Comparison of ENCODE assay signal across 10 cellular contexts in genomic region chrX:9829308-9830267, GRCh38. TPM values are rescaled to one million over a fixed set of nuclear protein-coding genes. Genes with fewer than 3 reads are reported as not detected.
DNase-seq lines count a peak whose midpoint lies in the region; ATAC-seq and TF ChIP-seq lines count a peak whose summit lies in the region.
"Had no signal": no experiment of that assay in that cellular context is flagged by ENCODE, and none has a peak within 500 bp of the region (broad histone marks: within the 10 kb centered on the region; RNA-seq: fewer than 3 reads in every experiment).

No MANE protein-coding gene starts in this region.

- 95% methylated on average over 14 of the region's 14 CpGs for WGBS in heart right ventricle, 2 donors

- TF ChIP-seq CTCF in WTC11 (IDR thresholded peaks at IDR 0.05) (no peak), nephron progenitor cell (IDR thresholded peaks at IDR 0.05) (no peak), heart right ventricle (IDR thresholded peaks at IDR 0.05) (no peak)

- no peaks in the 10 kb centered on the region for H3K36me3 ChIP-seq in heart right ventricle

- H3K27ac Mint-ChIP-seq in WTC11 (peak overlapping the region; percentile 50; the same call in 1 of the 2 replicates), nephron progenitor cell (no peak overlapping the region)

- peaks cover 0 to 5% (median 0%) of the 10 kb centered on the region in 7 donors for H3K27me3 ChIP-seq in heart right ventricle

- H3K4me3 ChIP-seq in heart right ventricle = no peak overlapping the region

- H3K9me3 Mint-ChIP-seq in WTC11 = no peaks in the 10 kb centered on the region
- H3K9me3 Mint-ChIP-seq in nephron progenitor cell = peaks cover 49% of the 10 kb centered on the region

- H3K4me1 ChIP-seq in heart right ventricle = no peaks in the 10 kb centered on the region

- intact Hi-C loops in heart right ventricle (cut with DNase I) = no loop called here

- no peaks in the 10 kb centered on the region for H3K9me3 ChIP-seq in heart right ventricle

- no peak overlapping the region for H3K27ac ChIP-seq in heart right ventricle
- H3K27ac ChIP-seq: 22Rv1 had no signal

- CTCF ChIA-PET in WTC11 (lab: Charles Lee) = no interaction called here

- H3K4me3 Mint-ChIP-seq in WTC11 = no peak overlapping the region
- no peak overlapping the region for H3K4me3 Mint-ChIP-seq in nephron progenitor cell

- H3K27me3 Mint-ChIP-seq in WTC11 (ENCODE audit: low read depth) (no peaks in the 10 kb centered on the region), nephron progenitor cell (ENCODE audit: low read depth, poor library complexity) (peaks cover 6% of the 10 kb centered on the region)

- DNase-seq in NK-92 treated with Interleukin-12 subunit alpha and Interleukin-12 subunit beta, amount 100 ng/mL, for 24 hours (lab: John Stamatoyannopoulos, UW) = peak; percentile 36
- DNase-seq in NK-92 (lab: John Stamatoyannopoulos, UW; ENCODE audit: unreplicated experiment) (no peak), WTC11 (ENCODE audit: low spot score) (no peak), nephron progenitor cell (no peak), heart right ventricle (no peak), NCI-H2171 (lab: John Stamatoyannopoulos, UW) (no peak)
- peak; percentile 21 to 27 for DNase-seq in stimulated activated CD4-positive, alpha-beta T cell treated with anti-CD3 and anti-CD28 coated beads, Interleukin-2, amount 100 ng/mL, for 24 hours

- peak; percentile 75 for ATAC-seq in HG02943 (IDR thresholded peaks at IDR 0.05; ENCODE audit: low read depth, unreplicated experiment)
- ATAC-seq in WTC11 = no peak
- ATAC-seq in heart right ventricle = no peak
- ATAC-seq: Panc1 had no signal

- H3K36me3 Mint-ChIP-seq in WTC11 (no peaks in the 10 kb centered on the region), nephron progenitor cell (ENCODE audit: low read depth) (peaks cover 4% of the 10 kb centered on the region)

- H3K4me1 Mint-ChIP-seq in WTC11 = peaks cover 59% of the 10 kb centered on the region
- H3K4me1 Mint-ChIP-seq in nephron progenitor cell = peaks cover 26% of the 10 kb centered on the region

- POLR2A ChIA-PET in WTC11 (lab: Charles Lee) = no interaction called here

TF ChIP-seq in WTC11, 78 proteins besides CTCF, POLR2A, EP300 and RAD21 (continues in another document):
- TF ChIP-seq, protein P1, sequence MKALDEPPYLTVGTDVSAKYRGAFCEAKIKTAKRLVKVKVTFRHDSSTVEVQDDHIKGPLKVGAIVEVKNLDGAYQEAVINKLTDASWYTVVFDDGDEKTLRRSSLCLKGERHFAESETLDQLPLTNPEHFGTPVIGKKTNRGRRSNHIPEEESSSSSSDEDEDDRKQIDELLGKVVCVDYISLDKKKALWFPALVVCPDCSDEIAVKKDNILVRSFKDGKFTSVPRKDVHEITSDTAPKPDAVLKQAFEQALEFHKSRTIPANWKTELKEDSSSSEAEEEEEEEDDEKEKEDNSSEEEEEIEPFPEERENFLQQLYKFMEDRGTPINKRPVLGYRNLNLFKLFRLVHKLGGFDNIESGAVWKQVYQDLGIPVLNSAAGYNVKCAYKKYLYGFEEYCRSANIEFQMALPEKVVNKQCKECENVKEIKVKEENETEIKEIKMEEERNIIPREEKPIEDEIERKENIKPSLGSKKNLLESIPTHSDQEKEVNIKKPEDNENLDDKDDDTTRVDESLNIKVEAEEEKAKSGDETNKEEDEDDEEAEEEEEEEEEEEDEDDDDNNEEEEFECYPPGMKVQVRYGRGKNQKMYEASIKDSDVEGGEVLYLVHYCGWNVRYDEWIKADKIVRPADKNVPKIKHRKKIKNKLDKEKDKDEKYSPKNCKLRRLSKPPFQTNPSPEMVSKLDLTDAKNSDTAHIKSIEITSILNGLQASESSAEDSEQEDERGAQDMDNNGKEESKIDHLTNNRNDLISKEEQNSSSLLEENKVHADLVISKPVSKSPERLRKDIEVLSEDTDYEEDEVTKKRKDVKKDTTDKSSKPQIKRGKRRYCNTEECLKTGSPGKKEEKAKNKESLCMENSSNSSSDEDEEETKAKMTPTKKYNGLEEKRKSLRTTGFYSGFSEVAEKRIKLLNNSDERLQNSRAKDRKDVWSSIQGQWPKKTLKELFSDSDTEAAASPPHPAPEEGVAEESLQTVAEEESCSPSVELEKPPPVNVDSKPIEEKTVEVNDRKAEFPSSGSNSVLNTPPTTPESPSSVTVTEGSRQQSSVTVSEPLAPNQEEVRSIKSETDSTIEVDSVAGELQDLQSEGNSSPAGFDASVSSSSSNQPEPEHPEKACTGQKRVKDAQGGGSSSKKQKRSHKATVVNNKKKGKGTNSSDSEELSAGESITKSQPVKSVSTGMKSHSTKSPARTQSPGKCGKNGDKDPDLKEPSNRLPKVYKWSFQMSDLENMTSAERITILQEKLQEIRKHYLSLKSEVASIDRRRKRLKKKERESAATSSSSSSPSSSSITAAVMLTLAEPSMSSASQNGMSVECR (CRISPR knock-in tag; IDR thresholded peaks at IDR 0.05; ENCODE audit: borderline replicate concordance) = no peak
- TF ChIP-seq JAZF1 (CRISPR knock-in tag; IDR thresholded peaks at IDR 0.05) (no peak), NR3C1 (CRISPR knock-in tag; conservative IDR thresholded peaks at IDR 0.05; ENCODE audit: low read depth) (no peak), RORB (CRISPR knock-in tag; IDR thresholded peaks at IDR 0.05) (no peak), EMX1 (CRISPR knock-in tag; IDR thresholded peaks at IDR 0.05) (no peak), ZNF281 (CRISPR knock-in tag; IDR thresholded peaks at IDR 0.05) (no peak), NR1H2 (CRISPR knock-in tag; IDR thresholded peaks at IDR 0.05) (no peak), ZNF138 (CRISPR knock-in tag; conservative IDR thresholded peaks at IDR 0.05) (no peak)
- TF ChIP-seq, protein P2, sequence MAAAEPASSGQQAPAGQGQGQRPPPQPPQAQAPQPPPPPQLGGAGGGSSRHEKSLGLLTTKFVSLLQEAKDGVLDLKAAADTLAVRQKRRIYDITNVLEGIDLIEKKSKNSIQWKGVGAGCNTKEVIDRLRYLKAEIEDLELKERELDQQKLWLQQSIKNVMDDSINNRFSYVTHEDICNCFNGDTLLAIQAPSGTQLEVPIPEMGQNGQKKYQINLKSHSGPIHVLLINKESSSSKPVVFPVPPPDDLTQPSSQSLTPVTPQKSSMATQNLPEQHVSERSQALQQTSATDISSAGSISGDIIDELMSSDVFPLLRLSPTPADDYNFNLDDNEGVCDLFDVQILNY (CRISPR knock-in tag; IDR thresholded peaks at IDR 0.05) = no peak
- TF ChIP-seq, protein P3, sequence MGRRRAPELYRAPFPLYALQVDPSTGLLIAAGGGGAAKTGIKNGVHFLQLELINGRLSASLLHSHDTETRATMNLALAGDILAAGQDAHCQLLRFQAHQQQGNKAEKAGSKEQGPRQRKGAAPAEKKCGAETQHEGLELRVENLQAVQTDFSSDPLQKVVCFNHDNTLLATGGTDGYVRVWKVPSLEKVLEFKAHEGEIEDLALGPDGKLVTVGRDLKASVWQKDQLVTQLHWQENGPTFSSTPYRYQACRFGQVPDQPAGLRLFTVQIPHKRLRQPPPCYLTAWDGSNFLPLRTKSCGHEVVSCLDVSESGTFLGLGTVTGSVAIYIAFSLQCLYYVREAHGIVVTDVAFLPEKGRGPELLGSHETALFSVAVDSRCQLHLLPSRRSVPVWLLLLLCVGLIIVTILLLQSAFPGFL (CRISPR knock-in tag; IDR thresholded peaks at IDR 0.05; ENCODE audit: borderline replicate concordance) = no peak

RNA-seq across cellular contexts. Expression of gene SHROOM2, which starts 43.4 kb away (rescaled TPM):
- 12.3 to 14.8 TPM (median 12.3 TPM) in 3 replicates for total RNA-seq in WTC11 (2021)
- total RNA-seq in heart right ventricle = 1 to 10 TPM in 3 of 10 donors, under 1 TPM in 7; 0.13 to 1.7 (median 0.53) TPM
- polyA plus RNA-seq in heart right ventricle = under 1 TPM; 0.29 to 0.35 TPM

Comparison
In these comparisons a context has a peak if more than half of its experiments do, and no peak if none do; other contexts are left out.
1. DNase-seq: peak in NK-92 treated with Interleukin-12 subunit alpha and Interleukin-12 subunit beta, amount 100 ng/mL, for 24 hours (single experiment) and stimulated activated CD4-positive, alpha-beta T cell treated with anti-CD3 and anti-CD28 coated beads, Interleukin-2, amount 100 ng/mL, for 24 hours (2 of 2); none in NK-92 (single experiment), WTC11 (single experiment), nephron progenitor cell (single experiment), heart right ventricle (0 of 2) and NCI-H2171 (single experiment).